ENCODE assay signal across 15 cellular contexts in genomic region chr3:182862159-182862860, GRCh38.
"Had no signal": no experiment of that assay in that cellular context is flagged by ENCODE, and none has a peak within 500 bp of the region (broad histone marks: within the 10 kb centered on the region; RNA-seq: fewer than 3 reads in every experiment).

No MANE protein-coding gene starts in this region.

- DNase-seq: activated B cell treated with CpG ODN at 0.5 μM for 24 hours; activated CD4-positive, alpha-beta T cell treated with anti-CD3 and anti-CD28 coated beads, Interleukin-2, amount 50 U/mL, for 4 hours; activated effector memory CD4-positive, alpha-beta T cell treated with anti-CD3 and anti-CD28 coated beads, Interleukin-2, amount 50 U/mL, for 16 hours; endodermal cell; head of caudate nucleus; left cardiac atrium; lower lobe of right lung; ovary; SHP77 treated with DMSO at 0.1 percent for 48 hours; spleen; T-helper 17 cell; tibial artery had no signal

- H3K4me3 Mint-ChIP-seq: activated B cell treated with CpG ODN at 0.5 μM for 24 hours, endodermal cell, neural crest cell, T-helper 17 cell had no signal

- H3K27ac Mint-ChIP-seq: endodermal cell had no signal

- H3K27me3 Mint-ChIP-seq: activated B cell treated with CpG ODN at 0.5 μM for 24 hours, T-helper 17 cell had no signal

- H3K4me1 Mint-ChIP-seq: activated B cell treated with CpG ODN at 0.5 μM for 24 hours, endodermal cell, neural crest cell had no signal

- ATAC-seq: left cardiac atrium, lower lobe of right lung, sciatic nerve, SK-N-SH treated with all-trans-retinoic acid at 6 μM for 48 hours, T-helper 17 cell had no signal

- H3K9me3 Mint-ChIP-seq: activated B cell treated with CpG ODN at 0.5 μM for 24 hours, endodermal cell, neural crest cell had no signal
